In the genomic region with DNA sequence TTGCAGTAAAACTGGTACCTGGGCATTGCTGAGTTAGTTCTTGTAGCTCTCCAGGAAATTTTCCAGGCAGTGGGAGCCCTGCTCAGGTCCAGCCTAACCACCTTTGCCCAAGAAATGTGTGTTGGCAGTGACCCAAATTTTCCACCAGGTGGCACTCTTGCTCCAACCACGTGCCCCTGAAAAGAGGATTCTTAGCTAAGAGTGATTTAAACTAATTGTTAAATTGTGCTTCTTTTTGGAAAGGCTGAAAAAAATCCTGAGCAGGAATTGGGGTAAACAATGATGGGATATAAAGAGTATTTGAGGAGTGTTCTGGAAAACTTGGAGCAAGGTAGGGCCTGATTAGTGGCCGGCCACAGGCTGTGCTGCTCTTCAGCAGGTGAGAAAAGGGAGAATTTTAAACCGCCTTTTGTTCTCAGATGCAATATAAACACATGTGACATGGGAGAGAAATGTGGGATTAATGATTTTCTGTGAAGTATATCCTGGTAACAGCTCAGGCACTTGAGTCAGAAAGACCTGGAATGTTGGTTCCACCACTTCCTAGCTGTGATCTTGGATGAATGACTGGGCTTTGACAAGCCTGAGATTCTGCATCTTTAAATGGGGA, we compare ENCODE assay signal across 8 cellular contexts.
A peak's percentile ranks its signal among the peaks of the same experiment; 100 is the strongest.
DNase-seq lines count a peak whose midpoint lies in the region; ATAC-seq and TF ChIP-seq lines count a peak whose summit lies in the region.

No MANE protein-coding gene starts in this region.

- no peaks in the 10 kb centered on the region for H3K27me3 ChIP-seq in RWPE2 (ENCODE audit: insufficient read depth, poor library complexity, severe bottlenecking)

- peak; percentile 66 for ATAC-seq in RWPE2 (ENCODE audit: low read depth)
- ATAC-seq in GM18519 (IDR thresholded peaks at IDR 0.05; ENCODE audit: low FRiP score, unreplicated experiment) = no peak

- peak; percentile 30 for DNase-seq in GM12864 (ENCODE audit: low read depth)
- peak in 61 of 76 experiments; percentile 2 to 78 (median 41) for DNase-seq in HUDEP-2 (lab: John Stamatoyannopoulos, UW; ENCODE audit: unreplicated experiment in 76 of 76)
- no peak for DNase-seq in RWPE2 (ENCODE audit: low spot score)
- DNase-seq in activated T-helper 2 cell treated with anti-CD3 and anti-CD28 coated beads, Interferon-gamma antibody, Interleukin-2, Interleukin-4, amounts not matched to agents 10 μg/mL and 5 μg/mL and 100 μg/mL, durations not matched to agents 14 hours and 24 hours and 36 hours (ENCODE audit: low spot score) = peak; percentile 59
- peak; percentile 86 for DNase-seq in fibroblast of the aortic adventitia (ENCODE audit: low read depth)
- DNase-seq in neural crest cell (ENCODE audit: low read depth, low spot score) = peak; percentile 73
- peak; percentile 94 for DNase-seq in superior temporal gyrus (ENCODE audit: extremely low spot score)

- H3K4me3 Mint-ChIP-seq in activated T-helper 2 cell treated with anti-CD3 and anti-CD28 coated beads, Interferon-gamma antibody, Interleukin-2, Interleukin-4, amounts not matched to agents 10 μg/mL and 5 μg/mL and 100 μg/mL, durations not matched to agents 14 hours and 24 hours and 36 hours (ENCODE audit: low read depth) = no peak overlapping the region
- no peak overlapping the region for H3K4me3 Mint-ChIP-seq in neural crest cell

- H3K27ac Mint-ChIP-seq in activated T-helper 2 cell treated with anti-CD3 and anti-CD28 coated beads, Interferon-gamma antibody, Interleukin-2, Interleukin-4, amounts not matched to agents 10 μg/mL and 5 μg/mL and 100 μg/mL, durations not matched to agents 14 hours and 24 hours and 36 hours = no peak overlapping the region
- H3K27ac Mint-ChIP-seq in neural crest cell (ENCODE audit: unreplicated experiment) = peak overlapping the region; percentile 7

- intact Hi-C loops in activated T-helper 2 cell treated with anti-CD3 and anti-CD28 coated beads, Interferon-gamma antibody, Interleukin-2, Interleukin-4, amounts not matched to agents 10 μg/mL and 5 μg/mL and 100 μg/mL, durations not matched to agents 14 hours and 24 hours and 36 hours (cut with micrococcal nuclease) = loop anchor here (1.0 to 10.0 kb wide), 6 partner anchors 117 to 685 kb away; partner anchors contain the start of gene FAM114A1

- peak overlapping the region; percentile 66 for H3K27ac ChIP-seq in RWPE2 (ENCODE audit: poor library complexity, severe bottlenecking)

- no peaks in the 10 kb centered on the region for H3K9me3 ChIP-seq in RWPE2 (ENCODE audit: severe bottlenecking)

- H3K36me3 Mint-ChIP-seq in activated T-helper 2 cell treated with anti-CD3 and anti-CD28 coated beads, Interferon-gamma antibody, Interleukin-2, Interleukin-4, amounts not matched to agents 10 μg/mL and 5 μg/mL and 100 μg/mL, durations not matched to agents 14 hours and 24 hours and 36 hours (ENCODE audit: low read depth) = no peaks in the 10 kb centered on the region
- H3K36me3 Mint-ChIP-seq in neural crest cell (ENCODE audit: low read depth) = peaks cover 2% of the 10 kb centered on the region

- H3K4me1 ChIP-seq in RWPE2 (ENCODE audit: insufficient read depth, poor library complexity, severe bottlenecking) = peaks cover 25% of the 10 kb centered on the region

- TF ChIP-seq CTCF in GM12864 (IDR thresholded peaks at IDR 0.05; ENCODE audit: low read depth, low read length, missing control alignments) = peak; percentile 90
- peak; percentile 97 for TF ChIP-seq CTCF in RWPE2 (IDR thresholded peaks at IDR 0.05; ENCODE audit: poor library complexity, severe bottlenecking)
- peak; percentile 89 for TF ChIP-seq CTCF in fibroblast of the aortic adventitia (IDR thresholded peaks at IDR 0.05; ENCODE audit: insufficient read depth, low read length)
- peak; percentile 99 for TF ChIP-seq CTCF in neural crest cell (conservative IDR thresholded peaks at IDR 0.05)

- H3K27me3 Mint-ChIP-seq in activated T-helper 2 cell treated with anti-CD3 and anti-CD28 coated beads, Interferon-gamma antibody, Interleukin-2, Interleukin-4, amounts not matched to agents 10 μg/mL and 5 μg/mL and 100 μg/mL, durations not matched to agents 14 hours and 24 hours and 36 hours (ENCODE audit: low read depth) = peaks cover 25% of the 10 kb centered on the region
- H3K27me3 Mint-ChIP-seq in neural crest cell (ENCODE audit: low read depth) = no peaks in the 10 kb centered on the region

- H3K9me3 Mint-ChIP-seq in activated T-helper 2 cell treated with anti-CD3 and anti-CD28 coated beads, Interferon-gamma antibody, Interleukin-2, Interleukin-4, amounts not matched to agents 10 μg/mL and 5 μg/mL and 100 μg/mL, durations not matched to agents 14 hours and 24 hours and 36 hours = no peaks in the 10 kb centered on the region
- no peaks in the 10 kb centered on the region for H3K9me3 Mint-ChIP-seq in neural crest cell

- H3K4me3 ChIP-seq in GM12864 (ENCODE audit: low read depth, low read length) (no peak overlapping the region), RWPE2 (ENCODE audit: severe bottlenecking) (no peak overlapping the region), fibroblast of the aortic adventitia (ENCODE audit: low read depth, low read length) (no peak overlapping the region)

- no peaks in the 10 kb centered on the region for H3K36me3 ChIP-seq in RWPE2 (ENCODE audit: low read depth)

- H3K4me1 Mint-ChIP-seq in activated T-helper 2 cell treated with anti-CD3 and anti-CD28 coated beads, Interferon-gamma antibody, Interleukin-2, Interleukin-4, amounts not matched to agents 10 μg/mL and 5 μg/mL and 100 μg/mL, durations not matched to agents 14 hours and 24 hours and 36 hours (ENCODE audit: low read depth) = peaks cover 23% of the 10 kb centered on the region
- peaks cover 31% of the 10 kb centered on the region for H3K4me1 Mint-ChIP-seq in neural crest cell
